Comparison of ENCODE assay signal across 20 cellular contexts in the genomic region with DNA sequence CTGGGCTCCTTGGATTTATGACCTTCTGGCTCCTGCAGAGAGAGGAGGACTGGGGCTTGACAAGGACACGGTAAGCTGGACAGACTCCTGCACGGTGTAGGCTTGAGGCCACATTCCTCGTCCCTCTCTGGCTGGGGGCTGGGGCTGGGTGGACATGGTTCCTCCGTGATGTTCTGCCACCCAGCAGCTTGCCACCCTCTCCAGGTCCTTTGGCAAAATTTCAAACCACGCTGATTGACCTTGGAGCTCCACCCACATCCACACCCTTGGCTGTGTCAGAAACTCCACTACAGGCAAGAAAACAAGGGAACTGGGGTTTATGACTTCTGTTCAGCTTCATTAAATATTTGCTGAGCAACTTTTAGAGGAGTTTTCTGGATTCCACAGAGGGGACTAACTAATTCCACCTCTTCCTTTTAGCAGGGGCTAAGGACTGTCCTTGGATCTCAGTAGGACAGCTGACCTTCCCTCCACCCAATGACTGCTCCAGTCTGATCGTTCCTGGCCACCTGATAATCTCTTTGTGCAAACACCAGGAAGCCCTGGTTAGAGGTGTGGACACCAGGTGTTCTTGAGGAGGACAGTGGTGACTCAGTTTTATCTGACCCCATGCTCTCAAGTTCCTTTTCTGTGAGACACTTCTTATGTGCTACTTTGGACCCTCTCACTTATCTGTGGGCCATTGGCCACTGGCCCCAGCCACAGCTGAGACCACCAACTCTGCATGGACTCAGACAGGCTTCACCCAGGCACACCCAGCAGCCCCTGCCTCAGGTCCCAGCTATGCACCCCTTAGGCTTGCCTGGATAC. TPM values are rescaled to one million over a fixed set of nuclear protein-coding genes. Genes with fewer than 3 reads are reported as not detected.
A peak's percentile ranks its signal among the peaks of the same experiment; 100 is the strongest.
DNase-seq lines count a peak whose midpoint lies in the region; TF ChIP-seq lines count a peak whose summit lies in the region.
"Had no signal": no experiment of that assay in that cellular context is flagged by ENCODE, and none has a peak within 500 bp of the region (broad histone marks: within the 10 kb centered on the region; RNA-seq: fewer than 3 reads in every experiment).

No MANE protein-coding gene starts in this region.

- no peaks in the 10 kb centered on the region for H3K9me3 Mint-ChIP-seq in endodermal cell
- no peaks in the 10 kb centered on the region for H3K9me3 Mint-ChIP-seq in osteocyte (ENCODE audit: unreplicated experiment)
- H3K9me3 Mint-ChIP-seq: activated naive CD8-positive, alpha-beta T cell treated with anti-CD3 and anti-CD28 coated beads, Interleukin-2, amount 10 ng/mL, durations not matched to agents 7 days and 5 days; central memory CD8-positive, alpha-beta T cell; neural crest cell; stimulated activated naive CD8-positive, alpha-beta T cell treated with anti-CD3 and anti-CD28 coated beads, Interleukin-15, amount 100 ng/mL, for 72 hours had no signal

- no peak overlapping the region for H2BK12ac ChIP-seq in mesenchymal stem cell (ENCODE audit: low read length in 2 of 2)

- H3K4me3 ChIP-seq in endodermal cell (ENCODE audit: low read length) (no peak overlapping the region), mesenchymal stem cell (ENCODE audit: insufficient read depth in 1 of 2, low read depth in 1 of 2, low read length in 2 of 2) (no peak overlapping the region)
- H3K4me3 ChIP-seq: heart right ventricle had no signal

- DNase-seq in DMS53 treated with DMSO at 0.1 percent for 48 hours (lab: John Stamatoyannopoulos, UW; ENCODE audit: unreplicated experiment) = peak; percentile 20
- peak; percentile 31 for DNase-seq in endodermal cell
- peak; percentile 49 for DNase-seq in osteocyte (ENCODE audit: extremely low spot score, unreplicated experiment)
- no peak for DNase-seq in GM20000 (ENCODE audit: low spot score)
- DNase-seq in Kasumi-1 (lab: John Stamatoyannopoulos, UW) = no peak
- no peak for DNase-seq in mesenchymal stem cell
- DNase-seq: activated naive CD8-positive, alpha-beta T cell treated with anti-CD3 and anti-CD28 coated beads, Interleukin-2, amount 10 ng/mL, durations not matched to agents 7 days and 5 days; CD4-positive, alpha-beta memory T cell; erythroblast; GF-D8; GOT3; heart right ventricle; KG1; NCI-H1930; SIG-M5 had no signal

- H2BK5ac ChIP-seq in mesenchymal stem cell (ENCODE audit: low read depth, low read length, poor library complexity, severe bottlenecking) = no peak overlapping the region

- H3K9ac ChIP-seq in endodermal cell (ENCODE audit: extremely low read depth, low read length, poor library complexity, severe bottlenecking) = no peak overlapping the region
- H3K9ac ChIP-seq in mesenchymal stem cell (ENCODE audit: low read length) = no peak overlapping the region

- H3K36me3 Mint-ChIP-seq in endodermal cell (ENCODE audit: low read depth) (no peaks in the 10 kb centered on the region), osteocyte (ENCODE audit: unreplicated experiment) (no peaks in the 10 kb centered on the region)
- H3K36me3 Mint-ChIP-seq: CD4-positive, alpha-beta memory T cell had no signal

- WGBS in endodermal cell (ENCODE audit: insufficient coverage in 1 of 2, insufficient read length in 1 of 2), 2 experiments = 80 to 96% methylated on average over 1 to 6 of the region's 6 CpGs
- WGBS in mesenchymal stem cell = 88% methylated on average over 6 of the region's 6 CpGs

- no peak overlapping the region for H3K23ac ChIP-seq in mesenchymal stem cell (ENCODE audit: low read length in 2 of 2)

- no peak overlapping the region for H2AK5ac ChIP-seq in mesenchymal stem cell (ENCODE audit: low read length, severe bottlenecking)

- no peak overlapping the region for H3K4me3 Mint-ChIP-seq in endodermal cell
- no peak overlapping the region for H3K4me3 Mint-ChIP-seq in osteocyte (ENCODE audit: unreplicated experiment)
- H3K4me3 Mint-ChIP-seq: activated naive CD8-positive, alpha-beta T cell treated with anti-CD3 and anti-CD28 coated beads, Interleukin-2, amount 10 ng/mL, durations not matched to agents 7 days and 5 days; CD4-positive, alpha-beta memory T cell; central memory CD8-positive, alpha-beta T cell; neural crest cell had no signal

- H3K4me1 ChIP-seq in endodermal cell (ENCODE audit: control insufficient read depth, insufficient read depth, low read length) = peaks cover 4% of the 10 kb centered on the region
- peaks cover 5% of the 10 kb centered on the region for H3K4me1 ChIP-seq in mesenchymal stem cell (ENCODE audit: control insufficient read depth, insufficient read depth, low read depth, low read length)

- no peak overlapping the region for H3K4ac ChIP-seq in mesenchymal stem cell (ENCODE audit: low read depth in 1 of 2, low read length in 2 of 2)

- H3K27ac Mint-ChIP-seq in endodermal cell = no peak overlapping the region
- H3K27ac Mint-ChIP-seq in osteocyte (ENCODE audit: unreplicated experiment) = no peak overlapping the region
- H3K27ac Mint-ChIP-seq: CD4-positive, alpha-beta memory T cell had no signal

- no peak overlapping the region for H3K14ac ChIP-seq in mesenchymal stem cell (ENCODE audit: low read length in 2 of 2)

- TF ChIP-seq CTCF in endodermal cell (conservative IDR thresholded peaks at IDR 0.05) (no peak), osteocyte (IDR thresholded peaks at IDR 0.05) (no peak), GM20000 (IDR thresholded peaks at IDR 0.05; ENCODE audit: extremely low read depth, missing control alignments) (no peak)

- H3K27ac ChIP-seq in KOPT-K1 (ENCODE audit: low read depth, low read length, poor library complexity, severe bottlenecking) (peak overlapping the region; percentile 91), endodermal cell (ENCODE audit: low read depth, low read length) (no peak overlapping the region), mesenchymal stem cell (ENCODE audit: low read length, poor library complexity, severe bottlenecking) (no peak overlapping the region)
- H3K27ac ChIP-seq: heart right ventricle had no signal

- H3K9me3 ChIP-seq in KOPT-K1 (ENCODE audit: insufficient read depth, low read length, poor library complexity, severe bottlenecking) = no peaks in the 10 kb centered on the region
- no peaks in the 10 kb centered on the region for H3K9me3 ChIP-seq in endodermal cell (ENCODE audit: control insufficient read depth, low read length)
- H3K9me3 ChIP-seq in mesenchymal stem cell (ENCODE audit: control insufficient read depth, low read length) = peaks cover 6% of the 10 kb centered on the region
- H3K9me3 ChIP-seq: heart right ventricle had no signal

- H3K36me3 ChIP-seq in KOPT-K1 (ENCODE audit: insufficient read depth, low read length) = no peaks in the 10 kb centered on the region
- H3K36me3 ChIP-seq in endodermal cell (ENCODE audit: control insufficient read depth, insufficient read depth, low read length) = no peaks in the 10 kb centered on the region
- H3K36me3 ChIP-seq in mesenchymal stem cell (ENCODE audit: control insufficient read depth in 1 of 2, insufficient read depth in 2 of 2, low read depth in 1 of 2, low read length in 2 of 2) = no peaks in the 10 kb centered on the region
- H3K36me3 ChIP-seq: heart right ventricle had no signal

- H3K79me1 ChIP-seq in mesenchymal stem cell (replicated peaks; ENCODE audit: low read length, poor library complexity, severe bottlenecking) = no peaks in the 10 kb centered on the region

- H4K91ac ChIP-seq in mesenchymal stem cell (ENCODE audit: low read length) = no peak overlapping the region

- H4K8ac ChIP-seq in mesenchymal stem cell (ENCODE audit: low read length) = no peak overlapping the region

- peaks cover 5% of the 10 kb centered on the region for H3K27me3 Mint-ChIP-seq in endodermal cell (ENCODE audit: insufficient read depth)
- H3K27me3 Mint-ChIP-seq in osteocyte (ENCODE audit: unreplicated experiment) = peaks cover 26% of the 10 kb centered on the region

- no peak overlapping the region for H2BK15ac ChIP-seq in mesenchymal stem cell (ENCODE audit: low read depth, poor library complexity, severe bottlenecking)

- no peaks in the 10 kb centered on the region for H3K27me3 ChIP-seq in endodermal cell (ENCODE audit: control insufficient read depth, insufficient read depth, low read length, poor library complexity, severe bottlenecking)
- H3K27me3 ChIP-seq in mesenchymal stem cell (ENCODE audit: control insufficient read depth in 1 of 2, insufficient read depth in 1 of 2, low read length in 2 of 2) = peaks cover 55 to 90% of the 10 kb centered on the region in 2 experiments

- no peak overlapping the region for H3K18ac ChIP-seq in mesenchymal stem cell (ENCODE audit: low read depth in 1 of 2, low read length in 2 of 2)

- no peak overlapping the region for H2BK120ac ChIP-seq in mesenchymal stem cell (ENCODE audit: low read depth, low read length)

- H2AFZ ChIP-seq in mesenchymal stem cell (ENCODE audit: low read depth, low read length) = no peak overlapping the region

- H3K4me2 ChIP-seq in mesenchymal stem cell (ENCODE audit: low read length, poor library complexity, severe bottlenecking) = no peak overlapping the region

- H3K4me1 Mint-ChIP-seq in endodermal cell = peaks cover 3% of the 10 kb centered on the region
- peaks cover 7% of the 10 kb centered on the region for H3K4me1 Mint-ChIP-seq in osteocyte (ENCODE audit: unreplicated experiment)

RNA-seq across cellular contexts. Expression of a gene that starts 29.3 kb away (rescaled TPM):
- 1 to 10 TPM; 2.6 to 7.5 TPM for total RNA-seq in endodermal cell
- polyA plus RNA-seq in endodermal cell (2013, experiment 1 of 2) = 0.64 TPM
- 0.21 TPM for polyA plus RNA-seq in endodermal cell (2013, experiment 2 of 2)
- total RNA-seq in osteocyte = not detected in 2 replicates
- not detected for polyA plus RNA-seq in mesenchymal stem cell (2013, experiment 1 of 2)
- 0.01 TPM for polyA plus RNA-seq in mesenchymal stem cell (2013, experiment 2 of 2)
- total RNA-seq: neural crest cell, skeletal muscle tissue had no signal

RNA-seq across cellular contexts. Expression of a gene that starts 31.0 kb away (rescaled TPM):
- 100 to 1,000 TPM; 208 to 269 TPM for total RNA-seq in endodermal cell
- 239 TPM for polyA plus RNA-seq in endodermal cell (2013, experiment 1 of 2)
- 230 TPM for polyA plus RNA-seq in endodermal cell (2013, experiment 2 of 2)
- 503 and 526 TPM in 2 replicates for total RNA-seq in osteocyte
- 311 TPM for polyA plus RNA-seq in mesenchymal stem cell (2013, experiment 1 of 2)
- 325 TPM for polyA plus RNA-seq in mesenchymal stem cell (2013, experiment 2 of 2)

Comparison
In these comparisons a context has a peak if more than half of its experiments do, and no peak if none do; other contexts are left out.
1. DNase-seq: peak in DMS53 treated with DMSO at 0.1 percent for 48 hours (single experiment), endodermal cell (single experiment) and osteocyte (single experiment); none in GM20000 (single experiment), Kasumi-1 (0 of 2) and mesenchymal stem cell (single experiment).